Comparison of ENCODE assay signal across 8 cellular contexts in genomic region chr19:13774217-13775191, GRCh38. TPM values are rescaled to one million over a fixed set of nuclear protein-coding genes. Genes with fewer than 3 reads are reported as not detected.
A peak's percentile ranks its signal among the peaks of the same experiment; 100 is the strongest.
DNase-seq lines count a peak whose midpoint lies in the region; ATAC-seq and TF ChIP-seq lines count a peak whose summit lies in the region.

C19orf53 (plus strand) TSS chr19:13774456; CDS start chr19:13774478, 22 bp downstream.

- peaks cover 38% of the 10 kb centered on the region for H3K79me2 ChIP-seq in mammary epithelial cell (ENCODE audit: insufficient read depth, low read length)

- BruUV-seq in mammary epithelial cell (replicated peaks; lab: Mats Ljungman, UMichigan): no TSS peak

- H3K27ac ChIP-seq in WERI-Rb-1: peak within 1 kb of the TSS; percentile 91
- peak within 1 kb of the TSS; percentile 76 for H3K27ac ChIP-seq in mammary epithelial cell (ENCODE audit: insufficient read depth, low read depth, low read length)
- H3K27ac ChIP-seq in iPS-20b (ENCODE audit: low read length): peak within 1 kb of the TSS; percentile 89
- peak within 1 kb of the TSS; percentile 55 to 97 (median 89) for H3K27ac ChIP-seq in skin epidermis

- CTCF ChIA-PET in mammary epithelial cell (lab: Charles Lee; ENCODE audit: low non-redundant PET): interaction anchor here (0.7 kb wide), 1 partner anchor 84 kb away, joined by 21 read pairs; no protein-coding TSS in a partner anchor

- no peaks in the 10 kb centered on the region for H3K4me1 ChIP-seq in mammary epithelial cell (ENCODE audit: insufficient read depth, low read length)
- no peaks in the 10 kb centered on the region for H3K4me1 ChIP-seq in iPS-20b (ENCODE audit: insufficient read depth, low read length)

- H3K36me3 ChIP-seq in WERI-Rb-1: peaks cover 28% of the 10 kb centered on the region
- H3K36me3 ChIP-seq in mammary epithelial cell (ENCODE audit: insufficient read depth, low read length): peaks cover 22% of the 10 kb centered on the region
- H3K36me3 ChIP-seq in iPS-20b (ENCODE audit: insufficient read depth, low read depth, low read length): peaks cover 36% of the 10 kb centered on the region

- no peaks in the 10 kb centered on the region for H4K20me1 ChIP-seq in mammary epithelial cell (ENCODE audit: insufficient read depth, low read length)

- peak; percentile 89 for DNase-seq in ACHN
- DNase-seq in NCI-H2227 (lab: John Stamatoyannopoulos, UW; ENCODE audit: unreplicated experiment): peak; percentile 90
- peak; percentile 92 for DNase-seq in WERI-Rb-1
- peak; percentile 89 for DNase-seq in mammary epithelial cell

- H3K27me3 ChIP-seq in WERI-Rb-1 (ENCODE audit: insufficient read depth, low read depth, severe bottlenecking) (no peaks in the 10 kb centered on the region), mammary epithelial cell (ENCODE audit: insufficient read depth, low read length) (no peaks in the 10 kb centered on the region), iPS-20b (ENCODE audit: insufficient read depth, low read length) (no peaks in the 10 kb centered on the region)

- peak within 1 kb of the TSS; percentile 79 for H2AFZ ChIP-seq in mammary epithelial cell (ENCODE audit: low read depth, low read length)

- H3K4me3 ChIP-seq in WERI-Rb-1 (ENCODE audit: low read depth, low read length) (peak within 1 kb of the TSS; percentile 85), mammary epithelial cell (replicated peaks in 1 of 3; ENCODE audit: insufficient read depth in 1 of 3, low read depth in 2 of 3, low read length in 3 of 3) (peak within 1 kb of the TSS; percentile 80 to 98 (median 84)), iPS-20b (ENCODE audit: low read length) (peak within 1 kb of the TSS; percentile 99), skin epidermis (peak within 1 kb of the TSS; percentile 58 to 94 (median 83))

- in situ Hi-C loops in ACHN (cut with HindIII; ENCODE audit: low pct_ligation_motif_present, low pct_unique_long_range_greater_than_20kb, low sequenced_read_pairs): no loop called here
- in situ Hi-C loops in mammary epithelial cell (cut with MboI; ENCODE audit: low sequenced_read_pairs in 2 of 2): no loop called here

- H3K9me3 ChIP-seq in WERI-Rb-1 (ENCODE audit: severe bottlenecking): no peaks in the 10 kb centered on the region
- no peaks in the 10 kb centered on the region for H3K9me3 ChIP-seq in mammary epithelial cell (replicated peaks; ENCODE audit: insufficient read depth, low read length)
- no peaks in the 10 kb centered on the region for H3K9me3 ChIP-seq in iPS-20b (ENCODE audit: insufficient read depth, low read depth, low read length)

- ATAC-seq in GM18873 (IDR thresholded peaks at IDR 0.05; ENCODE audit: low FRiP score, unreplicated experiment): peak; percentile 81
- peak; percentile 79 for ATAC-seq in HG03139 (IDR thresholded peaks at IDR 0.05; ENCODE audit: unreplicated experiment)

- no peak for TF ChIP-seq CTCF in WERI-Rb-1 (IDR thresholded peaks at IDR 0.05; ENCODE audit: low read depth, low read length)
- TF ChIP-seq CTCF in mammary epithelial cell (conservative IDR thresholded peaks at IDR 0.05 in 1 of 2, IDR thresholded peaks at IDR 0.05 in 1 of 2; ENCODE audit: extremely low read depth in 1 of 2, insufficient read depth in 1 of 2, low read depth in 1 of 2, low read length in 2 of 2): no peak

- intact Hi-C loops in mammary epithelial cell (cut with micrococcal nuclease): loop anchor here (2.0 kb wide), 1 partner anchor 26 kb away; no protein-coding TSS in a partner anchor

- dilution Hi-C loops in mammary epithelial cell (cut with HindIII; ENCODE audit: low sequenced_read_pairs): no loop called here

- peak within 1 kb of the TSS; percentile 96 for H3K9ac ChIP-seq in mammary epithelial cell (ENCODE audit: insufficient read depth, low read length)
- H3K9ac ChIP-seq in iPS-20b (ENCODE audit: low read depth, low read length): peak within 1 kb of the TSS; percentile 97

- H3K4me2 ChIP-seq in mammary epithelial cell (ENCODE audit: insufficient read depth, low read depth, low read length): peak within 1 kb of the TSS; percentile 90

- under 1% methylated on average over 42 of the region's 61 CpGs for WGBS in mammary epithelial cell (ENCODE audit: low coverage, missing lambda C conversion rate)

RNA-seq across cellular contexts. Expression of gene C19orf53, which starts in this region (rescaled TPM):
- total RNA-seq in mammary epithelial cell: 100 to 1,000 TPM in 1 of 2 donors, 10 to 100 TPM in 1; 37.3 to 109 TPM
- 190 TPM for polyA plus RNA-seq in mammary epithelial cell
- polyA minus RNA-seq in mammary epithelial cell: 178 TPM

Comparison
In these comparisons a context has a peak if more than half of its experiments do, and no peak if none do; other contexts are left out.
1. Peak in every context shown above with its lines: DNase-seq, ATAC-seq, H3K4me3 ChIP-seq and H3K27ac ChIP-seq.